Comparison of ENCODE assay signal across 6 cellular contexts in the genomic region with DNA sequence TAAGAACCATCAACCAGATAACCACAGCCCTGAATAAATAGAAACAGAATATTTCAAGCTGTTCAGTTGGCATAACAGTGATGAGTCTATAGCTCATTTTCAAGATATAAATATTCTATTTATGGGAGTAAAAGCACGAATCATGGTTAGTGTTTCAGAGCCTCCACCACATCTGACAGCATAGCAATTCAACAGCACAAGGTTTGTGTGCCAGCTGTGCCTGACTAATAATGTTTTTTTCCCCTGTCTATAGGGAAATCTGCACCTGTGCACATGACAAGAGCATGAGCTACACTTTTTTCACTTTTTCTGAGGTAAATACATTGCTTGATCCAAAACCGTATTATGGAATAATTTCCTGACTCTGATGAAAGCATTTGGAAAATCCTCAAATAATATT.
"Had no signal": no experiment of that assay in that cellular context is flagged by ENCODE, and none has a peak within 500 bp of the region (broad histone marks: within the 10 kb centered on the region; RNA-seq: fewer than 3 reads in every experiment).

No MANE protein-coding gene starts in this region.

- H3K36me3 Mint-ChIP-seq: IgD-negative memory B cell had no signal

- H3K27ac ChIP-seq: HL-60 had no signal

- H2AFZ ChIP-seq: GM23338 had no signal

- H3K9me3 Mint-ChIP-seq: GM23338, IgD-negative memory B cell had no signal

- H3K4me3 Mint-ChIP-seq: GM23338, H9, IgD-negative memory B cell had no signal

- H3K27me3 Mint-ChIP-seq: IgD-negative memory B cell had no signal

- H3K4me1 Mint-ChIP-seq: H9, IgD-negative memory B cell had no signal

- H3K4me3 ChIP-seq: GM23338 had no signal

- H3K27ac Mint-ChIP-seq: GM23338, H9, IgD-negative memory B cell had no signal

- DNase-seq: H9, HCEC 1CT had no signal

- H3K4me2 ChIP-seq: GM23338 had no signal

- ATAC-seq: GM23338, HepG2 had no signal
